ENCODE assay signal across 15 cellular contexts in genomic region chr22:42814616-42815015, GRCh38. TPM values are rescaled to one million over a fixed set of nuclear protein-coding genes. Genes with fewer than 3 reads are reported as not detected.
A peak's percentile ranks its signal among the peaks of the same experiment; 100 is the strongest.
DNase-seq lines count a peak whose midpoint lies in the region; ATAC-seq and TF ChIP-seq lines count a peak whose summit lies in the region.
"Had no signal": no experiment of that assay in that cellular context is flagged by ENCODE, and none has a peak within 500 bp of the region (broad histone marks: within the 10 kb centered on the region; RNA-seq: fewer than 3 reads in every experiment).

No MANE protein-coding gene starts in this region.

- no peaks in the 10 kb centered on the region for H3K9me3 Mint-ChIP-seq in effector memory CD8-positive, alpha-beta T cell
- H3K9me3 Mint-ChIP-seq in osteocyte (ENCODE audit: unreplicated experiment): no peaks in the 10 kb centered on the region
- H3K9me3 Mint-ChIP-seq in activated T-cell treated with anti-CD3 and anti-CD28 coated beads, Interleukin-2, amount 50 U/mL, for 4 hours: no peaks in the 10 kb centered on the region
- H3K9me3 Mint-ChIP-seq: CD8-positive, alpha-beta memory T cell had no signal

- H3K27me3 Mint-ChIP-seq in effector memory CD8-positive, alpha-beta T cell: no peaks in the 10 kb centered on the region
- no peaks in the 10 kb centered on the region for H3K27me3 Mint-ChIP-seq in osteocyte (ENCODE audit: unreplicated experiment)
- H3K27me3 Mint-ChIP-seq in activated T-cell treated with anti-CD3 and anti-CD28 coated beads, Interleukin-2, amount 50 U/mL, for 4 hours (ENCODE audit: low read depth): no peaks in the 10 kb centered on the region
- H3K27me3 Mint-ChIP-seq: CD8-positive, alpha-beta memory T cell had no signal

- H3K36me3 ChIP-seq in BLaER1: peaks cover 60% of the 10 kb centered on the region
- no peaks in the 10 kb centered on the region for H3K36me3 ChIP-seq in Karpas-422 (ENCODE audit: insufficient read depth, low read length)
- H3K36me3 ChIP-seq in effector memory CD4-positive, alpha-beta T cell (ENCODE audit: control insufficient read depth, insufficient read depth, low read length): peaks cover 34% of the 10 kb centered on the region

- peak overlapping the region; percentile 46 for H3K4me2 ChIP-seq in BLaER1
- peak overlapping the region; percentile 61 for H3K4me2 ChIP-seq in Karpas-422 (ENCODE audit: low read depth, low read length, poor library complexity, severe bottlenecking)

- H4K20me1 ChIP-seq in BLaER1 (no peaks in the 10 kb centered on the region), Karpas-422 (ENCODE audit: insufficient read depth, low read depth, low read length) (no peaks in the 10 kb centered on the region)

- intact Hi-C loops in dorsolateral prefrontal cortex (cut with DNase I): loop anchor here in 1 of 2 donors (5.0 kb wide), 1 partner anchor 32 kb away; no protein-coding TSS in a partner anchor

- H3K4me3 ChIP-seq in BLaER1 (no peak overlapping the region), Karpas-422 (ENCODE audit: low read length) (peak overlapping the region; percentile 20; the same call in 1 of the 2 replicates), dorsolateral prefrontal cortex (no peak overlapping the region)
- no peak overlapping the region for H3K4me3 ChIP-seq in effector memory CD4-positive, alpha-beta T cell (ENCODE audit: insufficient read depth, low read depth, low read length, poor library complexity, severe bottlenecking)

- H3K27ac Mint-ChIP-seq in effector memory CD8-positive, alpha-beta T cell: peak overlapping the region; percentile 10 to 28
- no peak overlapping the region for H3K27ac Mint-ChIP-seq in osteocyte (ENCODE audit: unreplicated experiment)

- H2AFZ ChIP-seq in Karpas-422 (ENCODE audit: low read length): 0 out of 2 replicates have a peak overlapping the region, but pooled peaks have one; percentile 38

- H3K9me3 ChIP-seq in BLaER1: no peaks in the 10 kb centered on the region
- H3K9me3 ChIP-seq in Karpas-422 (ENCODE audit: low read length): no peaks in the 10 kb centered on the region
- H3K9me3 ChIP-seq in effector memory CD4-positive, alpha-beta T cell (ENCODE audit: control insufficient read depth, low read length): no peaks in the 10 kb centered on the region

- H3K27me3 ChIP-seq in BLaER1 (no peaks in the 10 kb centered on the region), Karpas-422 (ENCODE audit: low read length) (no peaks in the 10 kb centered on the region), dorsolateral prefrontal cortex (no peaks in the 10 kb centered on the region)
- no peaks in the 10 kb centered on the region for H3K27me3 ChIP-seq in effector memory CD4-positive, alpha-beta T cell (replicated peaks; ENCODE audit: control insufficient read depth, insufficient read depth, low read length, poor library complexity, severe bottlenecking)

- TF ChIP-seq CTCF in osteocyte (IDR thresholded peaks at IDR 0.05): no peak
- no peak for TF ChIP-seq CTCF in dorsolateral prefrontal cortex (IDR thresholded peaks at IDR 0.05 in 54 of 56, conservative IDR thresholded peaks at IDR 0.05 in 2 of 56; ENCODE audit: low read depth in 1 of 56, partially characterized antibody in 56 of 56)

- no peaks in the 10 kb centered on the region for H3K4me1 Mint-ChIP-seq in effector memory CD8-positive, alpha-beta T cell (ENCODE audit: low read depth in 2 of 2)
- H3K4me1 Mint-ChIP-seq in osteocyte (ENCODE audit: unreplicated experiment): peaks cover 23% of the 10 kb centered on the region
- H3K4me1 Mint-ChIP-seq in activated T-cell treated with anti-CD3 and anti-CD28 coated beads, Interleukin-2, amount 50 U/mL, for 4 hours (ENCODE audit: low read depth): no peaks in the 10 kb centered on the region

- H3K9me2 ChIP-seq in Karpas-422 (replicated peaks; ENCODE audit: insufficient read depth, low read length): no peaks in the 10 kb centered on the region

- H3K36me3 Mint-ChIP-seq in effector memory CD8-positive, alpha-beta T cell (ENCODE audit: insufficient read depth): peaks cover 62% of the 10 kb centered on the region
- H3K36me3 Mint-ChIP-seq in osteocyte (ENCODE audit: unreplicated experiment): peaks cover 49% of the 10 kb centered on the region
- H3K36me3 Mint-ChIP-seq in activated T-cell treated with anti-CD3 and anti-CD28 coated beads, Interleukin-2, amount 50 U/mL, for 4 hours (ENCODE audit: insufficient read depth): peaks cover 29% of the 10 kb centered on the region

- peaks cover 15% of the 10 kb centered on the region for H3K4me1 ChIP-seq in BLaER1
- H3K4me1 ChIP-seq in Karpas-422 (ENCODE audit: low read length): peaks cover 77% of the 10 kb centered on the region
- H3K4me1 ChIP-seq in effector memory CD4-positive, alpha-beta T cell (ENCODE audit: control insufficient read depth, insufficient read depth, low read length, poor library complexity, severe bottlenecking): no peaks in the 10 kb centered on the region

- DNase-seq in Karpas-422: no peak
- no peak for DNase-seq in effector memory CD8-positive, alpha-beta T cell
- peak; percentile 25 for DNase-seq in osteocyte (ENCODE audit: extremely low spot score, unreplicated experiment)
- DNase-seq in effector memory CD4-positive, alpha-beta T cell: no peak
- no peak for DNase-seq in dorsolateral prefrontal cortex
- no peak for DNase-seq in kidney tubule cell (ENCODE audit: low spot score)
- DNase-seq in activated T-cell treated with anti-CD3 and anti-CD28 coated beads, Interleukin-2, amount 50 U/mL, for 4 hours: no peak
- DNase-seq: CD8-positive, alpha-beta memory T cell; EL; GDM1; MM.1S; NCI-H526 had no signal

- peak overlapping the region; percentile 19; the same call in 1 of the 2 replicates for H3K27ac ChIP-seq in BLaER1
- peak overlapping the region; percentile 84 for H3K27ac ChIP-seq in Karpas-422 (ENCODE audit: low read length)
- no peak overlapping the region for H3K27ac ChIP-seq in effector memory CD4-positive, alpha-beta T cell (ENCODE audit: insufficient read depth, low read length, poor library complexity, severe bottlenecking)
- H3K27ac ChIP-seq in dorsolateral prefrontal cortex: peak overlapping the region in 3 of 59 donors; percentile 11 to 43 (median 32)
- H3K27ac ChIP-seq: RWPE1 had no signal

- no peaks in the 10 kb centered on the region for H3K79me2 ChIP-seq in Karpas-422 (ENCODE audit: low read length)

- H3K9ac ChIP-seq in BLaER1: no peak overlapping the region
- 0 out of 2 replicates have a peak overlapping the region, but pooled peaks have one; percentile 11 for H3K9ac ChIP-seq in Karpas-422 (ENCODE audit: low read length)

- H3K4me3 Mint-ChIP-seq in effector memory CD8-positive, alpha-beta T cell: no peak overlapping the region
- no peak overlapping the region for H3K4me3 Mint-ChIP-seq in osteocyte (ENCODE audit: unreplicated experiment)
- H3K4me3 Mint-ChIP-seq in activated T-cell treated with anti-CD3 and anti-CD28 coated beads, Interleukin-2, amount 50 U/mL, for 4 hours: no peak overlapping the region
- H3K4me3 Mint-ChIP-seq: CD8-positive, alpha-beta memory T cell had no signal

- ATAC-seq in effector memory CD8-positive, alpha-beta T cell (replicated peaks): no peak
- ATAC-seq in activated T-cell treated with anti-CD3 and anti-CD28 coated beads, Interleukin-2, amount 50 U/mL, for 4 hours: no peak
- ATAC-seq: HCT116 had no signal

RNA-seq across cellular contexts. Expression of gene ARFGAP3, which starts 42.5 kb away (rescaled TPM):
- 20.0 and 26.1 TPM in 2 replicates for total RNA-seq in Karpas-422 (2014; rRNA removed; shearing (Covaris generic); ENCODE audit: low replicate concordance)
- total RNA-seq in osteocyte: 59.1 and 61.0 TPM in 2 replicates
- total RNA-seq in dorsolateral prefrontal cortex: 10 to 100 TPM; 18.5 to 37.7 (median 25.9) TPM
- total RNA-seq in activated T-cell treated with anti-CD3 and anti-CD28 coated beads, Interleukin-2, amount 50 U/mL, for 4 hours: 10 to 100 TPM; 21.6 to 34.5 (median 26.8) TPM
